ENCODE assay signal across 2 cellular contexts in the genomic region with DNA sequence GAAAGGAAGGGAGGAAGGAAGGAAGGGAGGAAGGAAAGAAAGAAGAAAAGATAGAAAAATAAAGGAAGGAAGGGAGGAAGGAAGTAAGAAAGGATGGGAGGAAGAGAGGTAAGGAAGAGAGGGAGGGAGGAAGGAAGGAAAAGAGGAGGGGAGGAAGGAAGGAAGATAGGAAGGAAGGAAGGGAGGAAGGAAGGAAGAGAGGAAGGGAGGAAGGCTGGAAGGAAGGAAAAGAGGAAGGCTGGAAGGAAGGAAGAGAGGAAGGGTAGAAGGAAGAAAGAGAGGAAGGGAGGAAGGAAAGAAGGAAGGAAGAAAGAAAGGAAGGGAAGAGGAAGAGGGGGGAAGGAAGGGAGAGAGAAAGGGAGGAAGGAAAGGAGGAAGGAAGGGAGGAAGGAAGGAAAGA.
TF ChIP-seq lines count a peak whose summit lies in the region.

No MANE protein-coding gene starts in this region.

TF ChIP-seq in HEK293, 187 proteins besides CTCF, POLR2A, EP300 and RAD21 (continues in another document):
- TF ChIP-seq ZNF560 (tag by site-specific recombination; IDR thresholded peaks at IDR 0.05; ENCODE audit: borderline replicate concordance) = no peak
- no peak for TF ChIP-seq ZNF654 (tag by site-specific recombination; IDR thresholded peaks at IDR 0.05; ENCODE audit: low read depth)
- TF ChIP-seq RBAK (tag by site-specific recombination; IDR thresholded peaks at IDR 0.05) = no peak
- no peak for TF ChIP-seq ZBTB21 (tag by site-specific recombination; IDR thresholded peaks at IDR 0.05)
- TF ChIP-seq, protein P1, sequence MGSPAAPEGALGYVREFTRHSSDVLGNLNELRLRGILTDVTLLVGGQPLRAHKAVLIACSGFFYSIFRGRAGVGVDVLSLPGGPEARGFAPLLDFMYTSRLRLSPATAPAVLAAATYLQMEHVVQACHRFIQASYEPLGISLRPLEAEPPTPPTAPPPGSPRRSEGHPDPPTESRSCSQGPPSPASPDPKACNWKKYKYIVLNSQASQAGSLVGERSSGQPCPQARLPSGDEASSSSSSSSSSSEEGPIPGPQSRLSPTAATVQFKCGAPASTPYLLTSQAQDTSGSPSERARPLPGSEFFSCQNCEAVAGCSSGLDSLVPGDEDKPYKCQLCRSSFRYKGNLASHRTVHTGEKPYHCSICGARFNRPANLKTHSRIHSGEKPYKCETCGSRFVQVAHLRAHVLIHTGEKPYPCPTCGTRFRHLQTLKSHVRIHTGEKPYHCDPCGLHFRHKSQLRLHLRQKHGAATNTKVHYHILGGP (tag by site-specific recombination; IDR thresholded peaks at IDR 0.05) = peak; percentile 31; the same call in 1 of the 2 replicates
- TF ChIP-seq ZNF155 (tag by site-specific recombination; IDR thresholded peaks at IDR 0.05) = no peak
- no peak for TF ChIP-seq ZNF10 (tag by site-specific recombination; IDR thresholded peaks at IDR 0.05)
- TF ChIP-seq ZNF184 (tag by site-specific recombination; IDR thresholded peaks at IDR 0.05) = no peak
- TF ChIP-seq, protein P2, sequence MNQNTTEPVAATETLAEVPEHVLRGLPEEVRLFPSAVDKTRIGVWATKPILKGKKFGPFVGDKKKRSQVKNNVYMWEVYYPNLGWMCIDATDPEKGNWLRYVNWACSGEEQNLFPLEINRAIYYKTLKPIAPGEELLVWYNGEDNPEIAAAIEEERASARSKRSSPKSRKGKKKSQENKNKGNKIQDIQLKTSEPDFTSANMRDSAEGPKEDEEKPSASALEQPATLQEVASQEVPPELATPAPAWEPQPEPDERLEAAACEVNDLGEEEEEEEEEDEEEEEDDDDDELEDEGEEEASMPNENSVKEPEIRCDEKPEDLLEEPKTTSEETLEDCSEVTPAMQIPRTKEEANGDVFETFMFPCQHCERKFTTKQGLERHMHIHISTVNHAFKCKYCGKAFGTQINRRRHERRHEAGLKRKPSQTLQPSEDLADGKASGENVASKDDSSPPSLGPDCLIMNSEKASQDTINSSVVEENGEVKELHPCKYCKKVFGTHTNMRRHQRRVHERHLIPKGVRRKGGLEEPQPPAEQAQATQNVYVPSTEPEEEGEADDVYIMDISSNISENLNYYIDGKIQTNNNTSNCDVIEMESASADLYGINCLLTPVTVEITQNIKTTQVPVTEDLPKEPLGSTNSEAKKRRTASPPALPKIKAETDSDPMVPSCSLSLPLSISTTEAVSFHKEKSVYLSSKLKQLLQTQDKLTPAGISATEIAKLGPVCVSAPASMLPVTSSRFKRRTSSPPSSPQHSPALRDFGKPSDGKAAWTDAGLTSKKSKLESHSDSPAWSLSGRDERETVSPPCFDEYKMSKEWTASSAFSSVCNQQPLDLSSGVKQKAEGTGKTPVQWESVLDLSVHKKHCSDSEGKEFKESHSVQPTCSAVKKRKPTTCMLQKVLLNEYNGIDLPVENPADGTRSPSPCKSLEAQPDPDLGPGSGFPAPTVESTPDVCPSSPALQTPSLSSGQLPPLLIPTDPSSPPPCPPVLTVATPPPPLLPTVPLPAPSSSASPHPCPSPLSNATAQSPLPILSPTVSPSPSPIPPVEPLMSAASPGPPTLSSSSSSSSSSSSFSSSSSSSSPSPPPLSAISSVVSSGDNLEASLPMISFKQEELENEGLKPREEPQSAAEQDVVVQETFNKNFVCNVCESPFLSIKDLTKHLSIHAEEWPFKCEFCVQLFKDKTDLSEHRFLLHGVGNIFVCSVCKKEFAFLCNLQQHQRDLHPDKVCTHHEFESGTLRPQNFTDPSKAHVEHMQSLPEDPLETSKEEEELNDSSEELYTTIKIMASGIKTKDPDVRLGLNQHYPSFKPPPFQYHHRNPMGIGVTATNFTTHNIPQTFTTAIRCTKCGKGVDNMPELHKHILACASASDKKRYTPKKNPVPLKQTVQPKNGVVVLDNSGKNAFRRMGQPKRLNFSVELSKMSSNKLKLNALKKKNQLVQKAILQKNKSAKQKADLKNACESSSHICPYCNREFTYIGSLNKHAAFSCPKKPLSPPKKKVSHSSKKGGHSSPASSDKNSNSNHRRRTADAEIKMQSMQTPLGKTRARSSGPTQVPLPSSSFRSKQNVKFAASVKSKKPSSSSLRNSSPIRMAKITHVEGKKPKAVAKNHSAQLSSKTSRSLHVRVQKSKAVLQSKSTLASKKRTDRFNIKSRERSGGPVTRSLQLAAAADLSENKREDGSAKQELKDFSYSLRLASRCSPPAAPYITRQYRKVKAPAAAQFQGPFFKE (tag by site-specific recombination; IDR thresholded peaks at IDR 0.05; ENCODE audit: borderline replicate concordance) = no peak
- TF ChIP-seq, protein P3, sequence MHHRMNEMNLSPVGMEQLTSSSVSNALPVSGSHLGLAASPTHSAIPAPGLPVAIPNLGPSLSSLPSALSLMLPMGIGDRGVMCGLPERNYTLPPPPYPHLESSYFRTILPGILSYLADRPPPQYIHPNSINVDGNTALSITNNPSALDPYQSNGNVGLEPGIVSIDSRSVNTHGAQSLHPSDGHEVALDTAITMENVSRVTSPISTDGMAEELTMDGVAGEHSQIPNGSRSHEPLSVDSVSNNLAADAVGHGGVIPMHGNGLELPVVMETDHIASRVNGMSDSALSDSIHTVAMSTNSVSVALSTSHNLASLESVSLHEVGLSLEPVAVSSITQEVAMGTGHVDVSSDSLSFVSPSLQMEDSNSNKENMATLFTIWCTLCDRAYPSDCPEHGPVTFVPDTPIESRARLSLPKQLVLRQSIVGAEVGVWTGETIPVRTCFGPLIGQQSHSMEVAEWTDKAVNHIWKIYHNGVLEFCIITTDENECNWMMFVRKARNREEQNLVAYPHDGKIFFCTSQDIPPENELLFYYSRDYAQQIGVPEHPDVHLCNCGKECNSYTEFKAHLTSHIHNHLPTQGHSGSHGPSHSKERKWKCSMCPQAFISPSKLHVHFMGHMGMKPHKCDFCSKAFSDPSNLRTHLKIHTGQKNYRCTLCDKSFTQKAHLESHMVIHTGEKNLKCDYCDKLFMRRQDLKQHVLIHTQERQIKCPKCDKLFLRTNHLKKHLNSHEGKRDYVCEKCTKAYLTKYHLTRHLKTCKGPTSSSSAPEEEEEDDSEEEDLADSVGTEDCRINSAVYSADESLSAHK (tag by site-specific recombination; IDR thresholded peaks at IDR 0.05) = no peak
- peak; percentile 72; the same call in 1 of the 2 replicates for TF ChIP-seq ZNF311 (tag by site-specific recombination; IDR thresholded peaks at IDR 0.05; ENCODE audit: borderline replicate concordance)
- no peak for TF ChIP-seq ZNF777 (tag by site-specific recombination; IDR thresholded peaks at IDR 0.05; ENCODE audit: borderline replicate concordance)
- TF ChIP-seq ZNF596 (tag by site-specific recombination; IDR thresholded peaks at IDR 0.05) = no peak
- no peak for TF ChIP-seq ZNF169 (tag by site-specific recombination; IDR thresholded peaks at IDR 0.05)
- peak; percentile 95 for TF ChIP-seq ZNF366 (tag by site-specific recombination; conservative IDR thresholded peaks at IDR 0.05)
- no peak for TF ChIP-seq GFI1B (tag by site-specific recombination; IDR thresholded peaks at IDR 0.05)
- TF ChIP-seq ZNF624 (tag by site-specific recombination; IDR thresholded peaks at IDR 0.05) = no peak

TF ChIP-seq in K562, 482 proteins besides CTCF, POLR2A, EP300 and RAD21:
- TF ChIP-seq MTA2 (IDR thresholded peaks at IDR 0.05; ENCODE audit: low read depth) (no peak), ESRRA (IDR thresholded peaks at IDR 0.05; ENCODE audit: borderline replicate concordance, low read depth) (no peak)
- TF ChIP-seq, protein P4, sequence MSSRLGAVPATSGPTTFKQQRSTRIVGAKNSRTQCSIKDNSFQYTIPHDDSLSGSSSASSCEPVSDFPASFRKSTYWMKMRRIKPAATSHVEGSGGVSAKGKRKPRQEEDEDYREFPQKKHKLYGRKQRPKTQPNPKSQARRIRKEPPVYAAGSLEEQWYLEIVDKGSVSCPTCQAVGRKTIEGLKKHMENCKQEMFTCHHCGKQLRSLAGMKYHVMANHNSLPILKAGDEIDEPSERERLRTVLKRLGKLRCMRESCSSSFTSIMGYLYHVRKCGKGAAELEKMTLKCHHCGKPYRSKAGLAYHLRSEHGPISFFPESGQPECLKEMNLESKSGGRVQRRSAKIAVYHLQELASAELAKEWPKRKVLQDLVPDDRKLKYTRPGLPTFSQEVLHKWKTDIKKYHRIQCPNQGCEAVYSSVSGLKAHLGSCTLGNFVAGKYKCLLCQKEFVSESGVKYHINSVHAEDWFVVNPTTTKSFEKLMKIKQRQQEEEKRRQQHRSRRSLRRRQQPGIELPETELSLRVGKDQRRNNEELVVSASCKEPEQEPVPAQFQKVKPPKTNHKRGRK (tag; IDR thresholded peaks at IDR 0.05) = peak; percentile 61; the same call in 1 of the 2 replicates
